Comparison of ENCODE assay signal across 1 cellular context in genomic region chr7:32727483-32728411, GRCh38.
TF ChIP-seq lines count a peak whose summit lies in the region.

No MANE protein-coding gene starts in this region.

TF ChIP-seq in HepG2, 621 proteins besides CTCF, POLR2A, EP300 and RAD21 (continued from another document):
- 0 out of 2 replicates have a peak, but pooled peaks have one; percentile 42 for TF ChIP-seq MXD3 (CRISPR knock-in tag; IDR thresholded peaks at IDR 0.05)
- TF ChIP-seq DMAP1 (CRISPR knock-in tag; IDR thresholded peaks at IDR 0.05), result 0 out of 2 replicates have a peak, but pooled peaks have one; percentile 20
- peak; percentile 35; the same call in 1 of the 2 replicates for TF ChIP-seq SALL1 (CRISPR knock-in tag; IDR thresholded peaks at IDR 0.05)
- peak; percentile 85; the same call in 1 of the 2 replicates for TF ChIP-seq UBTF (CRISPR knock-in tag; IDR thresholded peaks at IDR 0.05)
- TF ChIP-seq ZNF639 (CRISPR knock-in tag; conservative IDR thresholded peaks at IDR 0.05), result peak; percentile 61; the same call in 1 of the 2 replicates
- TF ChIP-seq IKZF4 (CRISPR knock-in tag; IDR thresholded peaks at IDR 0.05; ENCODE audit: borderline replicate concordance, low read depth, not compliant biosample characterization), result peak; percentile 50
- TF ChIP-seq POGK (CRISPR knock-in tag; conservative IDR thresholded peaks at IDR 0.05), result peak; percentile 54; the same call in 1 of the 2 replicates
- peak; percentile 74 for TF ChIP-seq KDM2A (CRISPR knock-in tag; IDR thresholded peaks at IDR 0.05; ENCODE audit: borderline replicate concordance, low read depth)
- 0 out of 2 replicates have a peak, but pooled peaks have one; percentile 25 for TF ChIP-seq ZBTB2 (CRISPR knock-in tag; IDR thresholded peaks at IDR 0.05; ENCODE audit: low read depth)
- TF ChIP-seq ZNF441 (CRISPR knock-in tag; IDR thresholded peaks at IDR 0.05; ENCODE audit: borderline replicate concordance), result peak; percentile 3; the same call in 1 of the 2 replicates
- TF ChIP-seq SKI (IDR thresholded peaks at IDR 0.05; ENCODE audit: partially characterized antibody), result peak; percentile 27
- TF ChIP-seq PHF8 (CRISPR knock-in tag; IDR thresholded peaks at IDR 0.05), result peak; percentile 62
- peak; percentile 79; the same call in 1 of the 2 replicates for TF ChIP-seq CCDC6 (CRISPR knock-in tag; IDR thresholded peaks at IDR 0.05)
- peak; percentile 21; the same call in 1 of the 2 replicates for TF ChIP-seq YEATS4 (CRISPR knock-in tag; IDR thresholded peaks at IDR 0.05; ENCODE audit: borderline replicate concordance)
- peak; percentile 71; the same call in 1 of the 2 replicates for TF ChIP-seq ZNF574 (CRISPR knock-in tag; IDR thresholded peaks at IDR 0.05)
- TF ChIP-seq THAP11 (CRISPR knock-in tag; IDR thresholded peaks at IDR 0.05), result peak; percentile 55; the same call in 1 of the 2 replicates
- TF ChIP-seq ZNF563 (CRISPR knock-in tag; IDR thresholded peaks at IDR 0.05), result peak; percentile 86
- 0 out of 2 replicates have a peak, but pooled peaks have one; percentile 78 for TF ChIP-seq AHR (CRISPR knock-in tag; IDR thresholded peaks at IDR 0.05)
- peak; percentile 52; the same call in 1 of the 2 replicates for TF ChIP-seq MYC (CRISPR knock-in tag; IDR thresholded peaks at IDR 0.05; ENCODE audit: borderline replicate concordance)
- TF ChIP-seq ASH2L (IDR thresholded peaks at IDR 0.05; ENCODE audit: insufficient read length, low read depth, low read length), result peak; percentile 22
- TF ChIP-seq ZNF788 (CRISPR knock-in tag; IDR thresholded peaks at IDR 0.05; ENCODE audit: borderline replicate concordance), result peak; percentile 20; the same call in 1 of the 2 replicates
- 0 out of 2 replicates have a peak, but pooled peaks have one; percentile 19 for TF ChIP-seq ZNF329 (CRISPR knock-in tag; IDR thresholded peaks at IDR 0.05; ENCODE audit: low read depth)
- TF ChIP-seq ARID4A (CRISPR knock-in tag; IDR thresholded peaks at IDR 0.05; ENCODE audit: borderline replicate concordance), result peak; percentile 4; the same call in 1 of the 2 replicates
- peak; percentile 65 for TF ChIP-seq PATZ1 (CRISPR knock-in tag; IDR thresholded peaks at IDR 0.05)
- peak; percentile 82 for TF ChIP-seq KMT2B (CRISPR knock-in tag; IDR thresholded peaks at IDR 0.05)
- 0 out of 2 replicates have a peak, but pooled peaks have one; percentile 36 for TF ChIP-seq ZNF772 (CRISPR knock-in tag; IDR thresholded peaks at IDR 0.05)
- TF ChIP-seq KAT7 (CRISPR knock-in tag; IDR thresholded peaks at IDR 0.05; ENCODE audit: borderline replicate concordance), result 0 out of 2 replicates have a peak, but pooled peaks have one; percentile 38
- peak; percentile 64 for TF ChIP-seq YY1 (IDR thresholded peaks at IDR 0.05; ENCODE audit: insufficient read depth, insufficient replicate concordance, low read depth, low read length)
- peak; percentile 24; the same call in 1 of the 2 replicates for TF ChIP-seq ZSCAN9 (CRISPR knock-in tag; IDR thresholded peaks at IDR 0.05; ENCODE audit: borderline replicate concordance)
- 0 out of 2 replicates have a peak, but pooled peaks have one; percentile 63 for TF ChIP-seq ZFX (CRISPR knock-in tag; IDR thresholded peaks at IDR 0.05; ENCODE audit: low read depth)
- 0 out of 2 replicates have a peak, but pooled peaks have one; percentile 29 for TF ChIP-seq MEIS2 (CRISPR knock-in tag; IDR thresholded peaks at IDR 0.05)
- peak; percentile 56; the same call in 1 of the 2 replicates for TF ChIP-seq SAP130 (CRISPR knock-in tag; IDR thresholded peaks at IDR 0.05; ENCODE audit: low read depth)
- peak; percentile 87 for TF ChIP-seq HNRNPLL (IDR thresholded peaks at IDR 0.05; ENCODE audit: low read depth, low read length, poor library complexity, severe bottlenecking)
- peak; percentile 31; the same call in 1 of the 2 replicates for TF ChIP-seq ZNF766 (CRISPR knock-in tag; IDR thresholded peaks at IDR 0.05; ENCODE audit: borderline replicate concordance)
- TF ChIP-seq ZNF878 (CRISPR knock-in tag; IDR thresholded peaks at IDR 0.05), result 0 out of 2 replicates have a peak, but pooled peaks have one; percentile 31
- peak; percentile 51 for TF ChIP-seq TAF1 (CRISPR knock-in tag; IDR thresholded peaks at IDR 0.05)
- 0 out of 2 replicates have a peak, but pooled peaks have one; percentile 19 for TF ChIP-seq REPIN1 (CRISPR knock-in tag; IDR thresholded peaks at IDR 0.05; ENCODE audit: borderline replicate concordance, low read depth)
- TF ChIP-seq ZNF263 (CRISPR knock-in tag; IDR thresholded peaks at IDR 0.05), result peak; percentile 81
- peak; percentile 59; the same call in 1 of the 2 replicates for TF ChIP-seq GABPB1 (CRISPR knock-in tag; IDR thresholded peaks at IDR 0.05)
